10 cellular contexts compared by ENCODE assay signal in genomic region chr12:55624056-55624455, GRCh38. TPM values are rescaled to one million over a fixed set of nuclear protein-coding genes. Genes with fewer than 3 reads are reported as not detected.
DNase-seq lines count a peak whose midpoint lies in the region; ATAC-seq and TF ChIP-seq lines count a peak whose summit lies in the region.
"Had no signal": no experiment of that assay in that cellular context is flagged by ENCODE, and none has a peak within 500 bp of the region (broad histone marks: within the 10 kb centered on the region; RNA-seq: fewer than 3 reads in every experiment).

No MANE protein-coding gene starts in this region.

- peak; percentile 22 for DNase-seq in epithelial cell of prostate (ENCODE audit: low read depth, low spot score)
- no peak for DNase-seq in aorta
- no peak for DNase-seq in NCI-H2171 (lab: John Stamatoyannopoulos, UW)
- DNase-seq in lower leg skin (ENCODE audit: low spot score in 2 of 2), result no peak
- DNase-seq: NCI-H510A had no signal

- H3K27ac ChIP-seq in epithelial cell of prostate (no peak overlapping the region), aorta (ENCODE audit: low read depth in 1 of 2, low read length in 2 of 2) (no peak overlapping the region)

- no peaks in the 10 kb centered on the region for H3K27me3 ChIP-seq in aorta (ENCODE audit: control insufficient read depth in 1 of 2, insufficient read depth in 2 of 2, low read length in 1 of 2)

- ATAC-seq in GM18858 (IDR thresholded peaks at IDR 0.05; ENCODE audit: unreplicated experiment), result peak; percentile 60
- peak; percentile 58 for ATAC-seq in GM21423 (IDR thresholded peaks at IDR 0.05; ENCODE audit: unreplicated experiment)
- peak; percentile 56 for ATAC-seq in HG03354 (IDR thresholded peaks at IDR 0.05; ENCODE audit: poor library complexity, severe bottlenecking, unreplicated experiment)
- no peak for ATAC-seq in aorta (ENCODE audit: low FRiP score)
- ATAC-seq in GM19035 (IDR thresholded peaks at IDR 0.05; ENCODE audit: unreplicated experiment), result no peak

- intact Hi-C loops in aorta (cut with DNase I) (no loop called here), lower leg skin (cut with DNase I; ENCODE audit: low total_unique reads) (no loop called here)

- no peak for TF ChIP-seq CTCF in lower leg skin (IDR thresholded peaks at IDR 0.05)

- no peak for TF ChIP-seq POLR2A in lower leg skin (IDR thresholded peaks at IDR 0.05)

- no peak overlapping the region for H3K4me3 ChIP-seq in aorta (ENCODE audit: low read length in 2 of 2)
- H3K4me3 ChIP-seq in lower leg skin (ENCODE audit: low read depth, poor library complexity, severe bottlenecking), result no peak overlapping the region

- H3K9me3 ChIP-seq in aorta (ENCODE audit: control insufficient read depth, low read length), result no peaks in the 10 kb centered on the region

- peaks cover 0 to 2% of the 10 kb centered on the region in 2 donors for H3K4me1 ChIP-seq in aorta (ENCODE audit: control insufficient read depth in 1 of 2, insufficient read depth in 2 of 2, low read length in 2 of 2)

- H3K36me3 ChIP-seq in aorta (ENCODE audit: control insufficient read depth in 1 of 2, insufficient read depth in 2 of 2, low read length in 1 of 2), result no peaks in the 10 kb centered on the region

RNA-seq across cellular contexts. Expression of gene OR10P1, which starts 12.6 kb away (rescaled TPM):
- total RNA-seq in aorta, result not detected
- polyA plus RNA-seq in aorta, result not detected
- not detected for total RNA-seq in lower leg skin
- total RNA-seq: ureter had no signal

RNA-seq across cellular contexts. Expression of gene OR2AP1, which starts 51.8 kb away (rescaled TPM):
- total RNA-seq in aorta (not detected), lower leg skin (not detected)
- polyA plus RNA-seq in aorta, result not detected
- total RNA-seq: ureter had no signal

Comparison
In these comparisons a context has a peak if more than half of its experiments do, and no peak if none do; other contexts are left out.
1. ATAC-seq: peak in GM18858 (single experiment), GM21423 (single experiment) and HG03354 (single experiment); none in aorta (single experiment) and GM19035 (single experiment).